Comparison of ENCODE assay signal across 1 cellular context in genomic region chr2:29117636-29118303, GRCh38.
TF ChIP-seq lines count a peak whose summit lies in the region.

No MANE protein-coding gene starts in this region.

TF ChIP-seq in IMR-90, 13 proteins besides CTCF, POLR2A, EP300 and RAD21:
- TF ChIP-seq CEBPB (IDR thresholded peaks at IDR 0.05; ENCODE audit: low read depth, low read length) (no peak), FOS (IDR thresholded peaks at IDR 0.05; ENCODE audit: low read depth, low read length) (peak; percentile 85), SMC3 (IDR thresholded peaks at IDR 0.05; ENCODE audit: low read depth, low read length) (no peak), BHLHE40 (IDR thresholded peaks at IDR 0.05; ENCODE audit: low read depth, low read length) (peak; percentile 25; the same call in 1 of the 2 replicates)
